ENCODE assay signal across 17 cellular contexts in the genomic region with DNA sequence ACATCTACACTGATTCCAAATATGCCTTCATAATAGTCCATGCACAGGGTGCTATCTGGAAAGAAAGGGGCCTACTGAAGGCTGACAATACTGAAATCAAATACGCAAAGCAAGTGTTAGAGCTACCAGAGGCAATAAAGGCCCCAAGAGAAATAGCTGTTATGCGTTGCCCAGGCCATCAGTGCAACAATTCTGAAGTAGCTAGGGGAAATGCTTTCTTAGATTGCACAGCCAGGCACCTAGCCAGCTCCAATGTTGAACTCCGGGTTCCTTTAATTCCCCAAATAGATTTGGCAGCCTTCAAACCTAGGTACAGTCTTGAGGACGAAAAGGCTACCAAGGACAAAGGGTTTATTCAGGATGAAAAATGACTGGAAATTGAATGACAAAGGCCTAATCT.
"Had no signal": no experiment of that assay in that cellular context is flagged by ENCODE, and none has a peak within 500 bp of the region (broad histone marks: within the 10 kb centered on the region; RNA-seq: fewer than 3 reads in every experiment).

No MANE protein-coding gene starts in this region.

- H3K27ac Mint-ChIP-seq: activated CD4-positive, alpha-beta memory T cell treated with anti-CD3 and anti-CD28 coated beads for 36 hours; activated CD4-positive, alpha-beta T cell treated with anti-CD3 and anti-CD28 coated beads, Interleukin-2, amount 10 ng/mL, durations not matched to agents 7 days and 5 days; activated naive CD4-positive, alpha-beta T cell treated with anti-CD3 and anti-CD28 coated beads for 36 hours; activated naive CD4-positive, alpha-beta T cell treated with anti-CD3 and anti-CD28 coated beads, Interleukin-2, amount 50 U/mL, for 72 hours; activated T-helper 1 cell treated with anti-CD3 and anti-CD28 coated beads, Interleukin-12 subunit alpha, Interleukin-12 subunit beta, Interleukin-2, Interleukin-4 antibody, amounts not matched to agents 30 ng/mL and 10 ng/mL and 1 ng/mL, durations not matched to agents 14 hours and 24 hours and 36 hours had no signal

- DNase-seq: NCI-H1048; NCI-H1436 treated with DMSO at 0.1 percent for 48 hours; NCI-H524 treated with DMSO at 0.1 percent for 48 hours; NK-92 treated with Interleukin-12 subunit alpha and Interleukin-12 subunit beta, amount 100 ng/mL, for 24 hours had no signal

- H3K36me3 ChIP-seq: adrenal gland, breast epithelium, Peyer's patch had no signal

- H3K4me1 Mint-ChIP-seq: activated CD4-positive, alpha-beta T cell treated with anti-CD3 and anti-CD28 coated beads, Interleukin-2, amount 10 ng/mL, durations not matched to agents 7 days and 5 days had no signal

- H3K9me3 ChIP-seq: adrenal gland, body of pancreas, breast epithelium, Peyer's patch had no signal

- H3K9me3 Mint-ChIP-seq: activated CD4-positive, alpha-beta memory T cell treated with anti-CD3 and anti-CD28 coated beads for 36 hours; activated CD4-positive, alpha-beta T cell treated with anti-CD3 and anti-CD28 coated beads, Interleukin-2, amount 10 ng/mL, durations not matched to agents 7 days and 5 days; activated naive CD4-positive, alpha-beta T cell treated with anti-CD3 and anti-CD28 coated beads for 36 hours; activated naive CD4-positive, alpha-beta T cell treated with anti-CD3 and anti-CD28 coated beads, Interleukin-2, amount 50 U/mL, for 72 hours; activated T-cell treated with anti-CD3 and anti-CD28 coated beads, Interleukin-2, amount 50 U/mL, for 4 hours; activated T-helper 1 cell treated with anti-CD3 and anti-CD28 coated beads, Interleukin-12 subunit alpha, Interleukin-12 subunit beta, Interleukin-2, Interleukin-4 antibody, amounts not matched to agents 30 ng/mL and 10 ng/mL and 1 ng/mL, durations not matched to agents 14 hours and 24 hours and 36 hours had no signal

- H3K4me3 Mint-ChIP-seq: activated CD4-positive, alpha-beta memory T cell treated with anti-CD3 and anti-CD28 coated beads for 36 hours; activated CD4-positive, alpha-beta T cell treated with anti-CD3 and anti-CD28 coated beads, Interleukin-2, amount 10 ng/mL, durations not matched to agents 7 days and 5 days; activated naive CD4-positive, alpha-beta T cell treated with anti-CD3 and anti-CD28 coated beads for 36 hours; activated T-cell treated with anti-CD3 and anti-CD28 coated beads, Interleukin-2, amount 50 U/mL, for 4 hours; activated T-helper 1 cell treated with anti-CD3 and anti-CD28 coated beads, Interleukin-12 subunit alpha, Interleukin-12 subunit beta, Interleukin-2, Interleukin-4 antibody, amounts not matched to agents 30 ng/mL and 10 ng/mL and 1 ng/mL, durations not matched to agents 14 hours and 24 hours and 36 hours had no signal

- H3K27me3 Mint-ChIP-seq: activated CD4-positive, alpha-beta memory T cell treated with anti-CD3 and anti-CD28 coated beads for 36 hours; activated CD4-positive, alpha-beta T cell treated with anti-CD3 and anti-CD28 coated beads, Interleukin-2, amount 10 ng/mL, durations not matched to agents 7 days and 5 days had no signal

- H3K27ac ChIP-seq: adrenal gland, breast epithelium, Peyer's patch had no signal

- H3K27me3 ChIP-seq: adrenal gland, body of pancreas, breast epithelium, Peyer's patch had no signal

- H3K4me1 ChIP-seq: breast epithelium, Peyer's patch had no signal

- H3K36me3 Mint-ChIP-seq: activated CD4-positive, alpha-beta memory T cell treated with anti-CD3 and anti-CD28 coated beads for 36 hours; activated naive CD4-positive, alpha-beta T cell treated with anti-CD3 and anti-CD28 coated beads, Interleukin-2, amount 50 U/mL, for 72 hours had no signal

- FAIRE-seq: astrocyte, TTC549 had no signal

- H3K4me3 ChIP-seq: adrenal gland, body of pancreas, breast epithelium, K562, Peyer's patch had no signal
